In the genomic region with DNA sequence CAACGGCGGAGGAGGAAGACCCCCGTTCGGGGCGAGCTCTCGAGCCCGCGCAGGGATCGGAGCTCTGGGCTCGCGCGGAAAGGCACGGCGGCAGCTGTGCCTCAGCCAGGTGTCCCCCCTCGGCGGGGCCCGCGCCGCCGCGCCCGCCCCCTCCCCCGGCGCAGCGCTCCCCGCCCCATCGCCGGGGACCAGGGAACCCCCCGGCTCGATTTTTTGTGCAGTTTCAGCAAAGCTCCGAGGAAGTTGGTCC, we compare ENCODE assay signal across 8 cellular contexts.
A peak's percentile ranks its signal among the peaks of the same experiment; 100 is the strongest.
DNase-seq lines count a peak whose midpoint lies in the region; ATAC-seq and TF ChIP-seq lines count a peak whose summit lies in the region.

No MANE protein-coding gene starts in this region.

- peak overlapping the region; percentile 83 for H3K4me2 ChIP-seq in Loucy (ENCODE audit: low read depth, low read length, poor library complexity, severe bottlenecking)

- H3K27ac ChIP-seq in duodenal mucosa (ENCODE audit: low read depth, low read length), result peak overlapping the region; percentile 99

- H3K4me3 Mint-ChIP-seq in activated naive CD4-positive, alpha-beta T cell treated with anti-CD3 and anti-CD28 coated beads, Interleukin-2, amount 50 U/mL, for 24 hours, result peak overlapping the region; percentile 89
- peak overlapping the region; percentile 71 to 96 (median 86) for H3K4me3 Mint-ChIP-seq in naive thymus-derived CD8-positive, alpha-beta T cell

- no peaks in the 10 kb centered on the region for H3K9me3 Mint-ChIP-seq in activated naive CD4-positive, alpha-beta T cell treated with anti-CD3 and anti-CD28 coated beads, Interleukin-2, amount 50 U/mL, for 24 hours
- H3K9me3 Mint-ChIP-seq in naive thymus-derived CD8-positive, alpha-beta T cell, result no peaks in the 10 kb centered on the region

- peaks cover 50% of the 10 kb centered on the region for H3K4me1 ChIP-seq in Loucy (ENCODE audit: insufficient read depth, low read length, poor library complexity, severe bottlenecking)
- H3K4me1 ChIP-seq in duodenal mucosa (ENCODE audit: control insufficient read depth in 1 of 2, insufficient read depth in 2 of 2, low read length in 2 of 2), result peaks cover 48 to 53% of the 10 kb centered on the region in 2 donors

- no peak for TF ChIP-seq CTCF in Loucy (conservative IDR thresholded peaks at IDR 0.05; ENCODE audit: low read length)

- H3K9ac ChIP-seq in Loucy (ENCODE audit: low read depth, low read length, poor library complexity, severe bottlenecking) (peak overlapping the region; percentile 97), duodenal mucosa (ENCODE audit: low read depth in 1 of 2, low read length in 2 of 2) (peak overlapping the region; percentile 94 to 99)

- H3K4me3 ChIP-seq in Loucy (ENCODE audit: low read length, poor library complexity, severe bottlenecking) (peak overlapping the region; percentile 93), duodenal mucosa (ENCODE audit: low read depth in 1 of 2, low read length in 2 of 2) (peak overlapping the region; percentile 88 to 90)

- H3K27me3 ChIP-seq in Loucy (ENCODE audit: insufficient read depth, low read length, poor library complexity, severe bottlenecking) (no peaks in the 10 kb centered on the region), duodenal mucosa (ENCODE audit: control insufficient read depth in 1 of 2, insufficient read depth in 2 of 2, low read length in 2 of 2) (peaks cover 24 to 25% of the 10 kb centered on the region in 2 donors)

- H3K36me3 ChIP-seq in Loucy (ENCODE audit: insufficient read depth, low read length) (no peaks in the 10 kb centered on the region), duodenal mucosa (ENCODE audit: control insufficient read depth in 1 of 2, insufficient read depth in 2 of 2, low read length in 2 of 2) (no peaks in the 10 kb centered on the region)

- peak overlapping the region; percentile 74 for H3K27ac Mint-ChIP-seq in activated naive CD4-positive, alpha-beta T cell treated with anti-CD3 and anti-CD28 coated beads, Interleukin-2, amount 50 U/mL, for 24 hours
- H3K27ac Mint-ChIP-seq in naive thymus-derived CD8-positive, alpha-beta T cell, result peak overlapping the region in 8 of 10 donors; percentile 76 to 97 (median 91)

- peaks cover 9% of the 10 kb centered on the region for H3K27me3 Mint-ChIP-seq in activated naive CD4-positive, alpha-beta T cell treated with anti-CD3 and anti-CD28 coated beads, Interleukin-2, amount 50 U/mL, for 24 hours
- peaks cover 8 to 43% (median 15%) of the 10 kb centered on the region in 5 donors for H3K27me3 Mint-ChIP-seq in naive thymus-derived CD8-positive, alpha-beta T cell

- H3K9me2 ChIP-seq in Loucy (replicated peaks; ENCODE audit: low read depth, low read length), result no peaks in the 10 kb centered on the region

- H3K79me2 ChIP-seq in Loucy (ENCODE audit: insufficient read depth, low read length), result peaks cover 57% of the 10 kb centered on the region

- H3K9me3 ChIP-seq in Loucy (ENCODE audit: insufficient read depth, low read depth, low read length) (no peaks in the 10 kb centered on the region), duodenal mucosa (ENCODE audit: control insufficient read depth in 1 of 2, low read length in 2 of 2) (no peaks in the 10 kb centered on the region)

- peak overlapping the region; percentile 80 for H2AFZ ChIP-seq in Loucy (ENCODE audit: low read length)

- peak; percentile 21 to 39 for ATAC-seq in naive thymus-derived CD8-positive, alpha-beta T cell
- no peak for ATAC-seq in GM18873 (IDR thresholded peaks at IDR 0.05; ENCODE audit: low FRiP score, unreplicated experiment)

- H3F3A ChIP-seq in Loucy (ENCODE audit: low read depth), result 0 out of 2 replicates have a peak, but pooled peaks cover 3% of the 10 kb centered on the region

- H4K20me1 ChIP-seq in Loucy (ENCODE audit: insufficient read depth, low read length, poor library complexity, severe bottlenecking), result peaks cover 15% of the 10 kb centered on the region

- DNase-seq in activated naive CD4-positive, alpha-beta T cell treated with anti-CD3 and anti-CD28 coated beads, Interleukin-2, amount 50 U/mL, for 16 hours, result no peak
- DNase-seq in naive thymus-derived CD8-positive, alpha-beta T cell, result peak in 1 of 10 donors; percentile 75
- no peak for DNase-seq in cerebellar nuclear complex (lab: John Stamatoyannopoulos, UW)
- DNase-seq in A172 (ENCODE audit: low spot score), result no peak

- H3K36me3 Mint-ChIP-seq in activated naive CD4-positive, alpha-beta T cell treated with anti-CD3 and anti-CD28 coated beads, Interleukin-2, amount 50 U/mL, for 24 hours, result no peaks in the 10 kb centered on the region
- peaks cover 0 to 5% (median 0%) of the 10 kb centered on the region in 3 donors for H3K36me3 Mint-ChIP-seq in naive thymus-derived CD8-positive, alpha-beta T cell

- H3K4me1 Mint-ChIP-seq in activated naive CD4-positive, alpha-beta T cell treated with anti-CD3 and anti-CD28 coated beads, Interleukin-2, amount 50 U/mL, for 24 hours, result peaks cover 60% of the 10 kb centered on the region
- H3K4me1 Mint-ChIP-seq in naive thymus-derived CD8-positive, alpha-beta T cell, result peaks cover 20 to 62% (median 45%) of the 10 kb centered on the region in 4 donors

- POLR2A ChIA-PET in naive thymus-derived CD8-positive, alpha-beta T cell (lab: Charles Lee), result interaction anchor here (0.8 to 6.3 kb wide), 23 partner anchors 8 to 1329 kb away, joined by 3 to 176 read pairs (median 5); partner anchors contain the start of genes CAB39L, EBPL, FNDC3A and PHF11
